20 cellular contexts compared by ENCODE assay signal in genomic region chr1:20867062-20867461, GRCh38.
"Had no signal": no experiment of that assay in that cellular context is flagged by ENCODE, and none has a peak within 500 bp of the region (broad histone marks: within the 10 kb centered on the region; RNA-seq: fewer than 3 reads in every experiment).

No MANE protein-coding gene starts in this region.

- DNase-seq: activated CD4-positive, alpha-beta T cell treated with anti-CD3 and anti-CD28 coated beads for 4 hours; activated CD8-positive, alpha-beta T cell treated with anti-CD3 and anti-CD28 coated beads for 36 hours; activated gamma-delta T cell; activated naive CD8-positive, alpha-beta T cell treated with anti-CD3 and anti-CD28 coated beads for 36 hours; activated T-cell treated with anti-CD3 and anti-CD28 coated beads, Interleukin-2, amount 50 U/mL, for 4 hours; brain microvascular endothelial cell; effector memory CD4-positive, alpha-beta T cell; gastrocnemius medialis; heart left ventricle; immature natural killer cell; left colon; naive B cell; retina; stimulated activated CD4-positive, alpha-beta T cell treated with anti-CD3 and anti-CD28 coated beads, Interleukin-4, amount 100 ng/mL, for 1 hour; stimulated activated naive CD4-positive, alpha-beta T cell; substantia nigra; T-helper 17 cell; WERI-Rb-1 had no signal

- H3K27me3 ChIP-seq: brain microvascular endothelial cell, gastrocnemius medialis, heart left ventricle, tibial nerve had no signal

- H3K4me1 ChIP-seq: gastrocnemius medialis, heart left ventricle, tibial nerve had no signal

- H3K4me3 ChIP-seq: gastrocnemius medialis, heart left ventricle, lung, tibial nerve had no signal

- H3K9me3 ChIP-seq: gastrocnemius medialis, heart left ventricle, tibial nerve had no signal

- H3K27ac ChIP-seq: brain microvascular endothelial cell, gastrocnemius medialis, heart left ventricle, tibial nerve, WERI-Rb-1 had no signal
